In the genomic region with DNA sequence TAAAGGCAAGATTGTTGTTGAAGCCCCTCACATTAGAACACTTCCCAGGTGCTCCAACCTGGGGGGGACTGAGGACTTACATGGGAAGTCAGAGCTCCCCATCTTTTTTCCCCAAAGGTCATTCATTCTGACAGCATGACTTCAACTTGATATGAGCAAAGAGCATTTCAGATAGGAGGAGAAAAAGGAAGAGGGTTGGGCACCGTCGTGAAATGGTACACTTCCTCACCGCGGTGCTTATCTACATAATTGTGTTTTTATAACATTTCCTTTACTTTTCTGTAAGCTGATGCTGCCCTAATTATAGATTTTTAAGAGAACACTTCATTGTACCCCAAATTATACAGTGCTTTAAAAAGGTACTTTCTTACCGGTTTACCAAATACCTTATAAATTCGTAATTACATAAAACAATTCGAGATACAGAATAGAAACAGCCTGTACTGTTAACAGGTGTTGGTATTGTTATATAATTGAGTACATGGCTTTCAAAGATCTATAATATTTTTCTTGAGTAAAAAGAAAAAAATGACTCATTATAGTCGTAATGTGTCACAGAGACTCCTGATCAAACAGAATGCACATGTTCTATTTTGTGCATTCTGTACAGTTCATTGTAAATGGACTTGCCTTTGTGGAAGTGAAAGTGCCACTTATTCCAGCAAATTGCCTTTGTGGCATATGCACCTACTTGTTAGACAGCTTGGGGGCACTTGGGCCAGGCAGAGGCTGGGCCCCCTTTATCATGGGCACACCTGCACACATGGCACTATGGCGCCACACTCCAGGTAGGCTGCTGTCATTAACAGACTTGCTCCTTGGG, we compare ENCODE assay signal across 9 cellular contexts.
A peak's percentile ranks its signal among the peaks of the same experiment; 100 is the strongest.
DNase-seq lines count a peak whose midpoint lies in the region; ATAC-seq and TF ChIP-seq lines count a peak whose summit lies in the region.
"Had no signal": no experiment of that assay in that cellular context is flagged by ENCODE, and none has a peak within 500 bp of the region (broad histone marks: within the 10 kb centered on the region; RNA-seq: fewer than 3 reads in every experiment).

No MANE protein-coding gene starts in this region.

- H3K9ac ChIP-seq in Karpas-422 (ENCODE audit: low read length) (no peak overlapping the region), mesendoderm (ENCODE audit: low read length) (no peak overlapping the region)

- H3K4me3 ChIP-seq in Karpas-422 (ENCODE audit: low read length) = no peak overlapping the region
- H3K4me3 ChIP-seq in mesendoderm (ENCODE audit: low read length) = no peak overlapping the region
- H3K4me3 ChIP-seq: SJCRH30 had no signal

- no peaks in the 10 kb centered on the region for H3K36me3 ChIP-seq in Karpas-422 (ENCODE audit: insufficient read depth, low read length)
- H3K36me3 ChIP-seq in mesendoderm (ENCODE audit: control insufficient read depth, insufficient read depth, low read length) = no peaks in the 10 kb centered on the region
- H3K36me3 ChIP-seq: SJCRH30 had no signal

- no peak overlapping the region for H2BK5ac ChIP-seq in mesendoderm (ENCODE audit: low read length)

- H3K79me1 ChIP-seq in mesendoderm (ENCODE audit: low read length) = no peaks in the 10 kb centered on the region

- H2BK120ac ChIP-seq in mesendoderm (ENCODE audit: low read depth, low read length) = no peak overlapping the region

- H4K20me1 ChIP-seq in Karpas-422 (ENCODE audit: insufficient read depth, low read depth, low read length) = no peaks in the 10 kb centered on the region

- peak; percentile 49 to 65 for ATAC-seq in activated T-cell treated with anti-CD3 and anti-CD28 coated beads, Interleukin-2, amount 50 U/mL, for 4 hours
- ATAC-seq in stimulated activated memory B cell treated with anti-CD40 and anti-IgM and Interleukin-4, amounts not matched to agents 10 μg/mL and 1 μg/mL and 100 μg/mL, for 72 hours = peak; percentile 52
- ATAC-seq in SK-N-SH treated with all-trans-retinoic acid at 6 μM for 48 hours = no peak

- H2AK5ac ChIP-seq in mesendoderm (ENCODE audit: low read length) = no peak overlapping the region

- peak overlapping the region; percentile 86 for H3K27ac Mint-ChIP-seq in T-helper 1 cell treated with Interleukin-12 subunit alpha and Interleukin-12 subunit beta and Interleukin-4 antibody, amounts not matched to agents 30 μg/mL and 1 μg/mL, for 36 hours
- H3K27ac Mint-ChIP-seq in stimulated activated memory B cell treated with anti-CD40 and anti-IgM and Interleukin-4, amounts not matched to agents 10 μg/mL and 1 μg/mL and 100 μg/mL, for 72 hours = peak overlapping the region; percentile 31

- H3K4me3 Mint-ChIP-seq in activated T-cell treated with anti-CD3 and anti-CD28 coated beads, Interleukin-2, amount 50 U/mL, for 4 hours = peak overlapping the region; percentile 65
- H3K4me3 Mint-ChIP-seq in T-helper 1 cell treated with Interleukin-12 subunit alpha and Interleukin-12 subunit beta and Interleukin-4 antibody, amounts not matched to agents 30 μg/mL and 1 μg/mL, for 36 hours = peak overlapping the region; percentile 74
- peak overlapping the region; percentile 21 for H3K4me3 Mint-ChIP-seq in stimulated activated memory B cell treated with anti-CD40 and anti-IgM and Interleukin-4, amounts not matched to agents 10 μg/mL and 1 μg/mL and 100 μg/mL, for 72 hours

- H3K79me2 ChIP-seq in Karpas-422 (ENCODE audit: low read length) (no peaks in the 10 kb centered on the region), mesendoderm (ENCODE audit: control insufficient read depth, insufficient read depth, low read length) (no peaks in the 10 kb centered on the region)

- H3K56ac ChIP-seq in mesendoderm (ENCODE audit: low read length) = no peak overlapping the region

- H3K4me1 Mint-ChIP-seq in activated T-cell treated with anti-CD3 and anti-CD28 coated beads, Interleukin-2, amount 50 U/mL, for 4 hours (ENCODE audit: low read depth) = peaks cover 24% of the 10 kb centered on the region
- H3K4me1 Mint-ChIP-seq in T-helper 1 cell treated with Interleukin-12 subunit alpha and Interleukin-12 subunit beta and Interleukin-4 antibody, amounts not matched to agents 30 μg/mL and 1 μg/mL, for 36 hours (ENCODE audit: low read depth) = peaks cover 25% of the 10 kb centered on the region
- H3K4me1 Mint-ChIP-seq in stimulated activated memory B cell treated with anti-CD40 and anti-IgM and Interleukin-4, amounts not matched to agents 10 μg/mL and 1 μg/mL and 100 μg/mL, for 72 hours = peaks cover 17% of the 10 kb centered on the region

- H3K4me1 ChIP-seq in Karpas-422 (ENCODE audit: low read length) (no peaks in the 10 kb centered on the region; the same call in 1 of the 2 replicates), mesendoderm (ENCODE audit: control insufficient read depth, low read depth, low read length) (peaks cover 4% of the 10 kb centered on the region)
- H3K4me1 ChIP-seq: SJCRH30 had no signal

- H3K23ac ChIP-seq in mesendoderm (ENCODE audit: low read length) = no peak overlapping the region

- H2AFZ ChIP-seq in Karpas-422 (ENCODE audit: low read length) = no peak overlapping the region

- no peak for DNase-seq in activated T-cell treated with anti-CD3 and anti-CD28 coated beads, Interleukin-2, amount 50 U/mL, for 4 hours
- no peak for DNase-seq in activated T-cell treated with anti-CD3 and anti-CD28 coated beads, Interleukin-2, amount 50 U/mL, for 1 hour
- DNase-seq in Karpas-422 (no peak), caudate nucleus (lab: John Stamatoyannopoulos, UW) (no peak), mesendoderm (no peak)
- DNase-seq: SJCRH30 had no signal

- H3K9me2 ChIP-seq in Karpas-422 (replicated peaks; ENCODE audit: insufficient read depth, low read length) = no peaks in the 10 kb centered on the region

- H3K27ac ChIP-seq in Karpas-422 (ENCODE audit: low read length) (no peak overlapping the region), caudate nucleus (ENCODE audit: low read depth, low read length) (no peak overlapping the region), mesendoderm (ENCODE audit: low read depth, low read length) (no peak overlapping the region)
- H3K27ac ChIP-seq: SJCRH30 had no signal

- H3K36me3 Mint-ChIP-seq in activated T-cell treated with anti-CD3 and anti-CD28 coated beads, Interleukin-2, amount 50 U/mL, for 4 hours (ENCODE audit: insufficient read depth) = no peaks in the 10 kb centered on the region
- H3K36me3 Mint-ChIP-seq in T-helper 1 cell treated with Interleukin-12 subunit alpha and Interleukin-12 subunit beta and Interleukin-4 antibody, amounts not matched to agents 30 μg/mL and 1 μg/mL, for 36 hours (ENCODE audit: low read depth) = peaks cover 2% of the 10 kb centered on the region
- no peaks in the 10 kb centered on the region for H3K36me3 Mint-ChIP-seq in stimulated activated memory B cell treated with anti-CD40 and anti-IgM and Interleukin-4, amounts not matched to agents 10 μg/mL and 1 μg/mL and 100 μg/mL, for 72 hours

- no peak overlapping the region for H4K5ac ChIP-seq in mesendoderm (ENCODE audit: low read length)

- H4K8ac ChIP-seq in mesendoderm (ENCODE audit: low read depth, low read length) = no peak overlapping the region

- WGBS in mesendoderm (ENCODE audit: extremely low coverage, insufficient coverage, low lambda C conversion rate) = 100% methylated on average over 3 of the region's 9 CpGs

- H3K9me3 Mint-ChIP-seq in activated T-cell treated with anti-CD3 and anti-CD28 coated beads, Interleukin-2, amount 50 U/mL, for 4 hours = no peaks in the 10 kb centered on the region
- H3K9me3 Mint-ChIP-seq in T-helper 1 cell treated with Interleukin-12 subunit alpha and Interleukin-12 subunit beta and Interleukin-4 antibody, amounts not matched to agents 30 μg/mL and 1 μg/mL, for 36 hours = no peaks in the 10 kb centered on the region
- no peaks in the 10 kb centered on the region for H3K9me3 Mint-ChIP-seq in stimulated activated memory B cell treated with anti-CD40 and anti-IgM and Interleukin-4, amounts not matched to agents 10 μg/mL and 1 μg/mL and 100 μg/mL, for 72 hours

- H2BK15ac ChIP-seq in mesendoderm (replicated peaks; ENCODE audit: low read depth) = no peak overlapping the region

- no peaks in the 10 kb centered on the region for H3K9me3 ChIP-seq in Karpas-422 (ENCODE audit: low read length)
- H3K9me3 ChIP-seq: SJCRH30 had no signal

- H3K27me3 ChIP-seq in Karpas-422 (ENCODE audit: low read length) = no peaks in the 10 kb centered on the region
- H3K27me3 ChIP-seq in mesendoderm (ENCODE audit: insufficient read depth, low read length, poor library complexity) = peaks cover 2% of the 10 kb centered on the region
- H3K27me3 ChIP-seq: SJCRH30 had no signal

- peak overlapping the region; percentile 10 for H3K4me2 ChIP-seq in Karpas-422 (ENCODE audit: low read depth, low read length, poor library complexity, severe bottlenecking)
- H3K4me2 ChIP-seq in mesendoderm (ENCODE audit: low read length) = no peak overlapping the region

- no peak overlapping the region for H3K4ac ChIP-seq in mesendoderm (ENCODE audit: low read depth, low read length)

- H3K18ac ChIP-seq in mesendoderm (ENCODE audit: low read length) = no peak overlapping the region

- H3K27me3 Mint-ChIP-seq in activated T-cell treated with anti-CD3 and anti-CD28 coated beads, Interleukin-2, amount 50 U/mL, for 4 hours (ENCODE audit: low read depth) = peaks cover 10% of the 10 kb centered on the region
- H3K27me3 Mint-ChIP-seq in T-helper 1 cell treated with Interleukin-12 subunit alpha and Interleukin-12 subunit beta and Interleukin-4 antibody, amounts not matched to agents 30 μg/mL and 1 μg/mL, for 36 hours (ENCODE audit: low read depth) = no peaks in the 10 kb centered on the region
- peaks cover 8% of the 10 kb centered on the region for H3K27me3 Mint-ChIP-seq in stimulated activated memory B cell treated with anti-CD40 and anti-IgM and Interleukin-4, amounts not matched to agents 10 μg/mL and 1 μg/mL and 100 μg/mL, for 72 hours

TF ChIP-seq in SK-N-SH treated with all-trans-retinoic acid at 6 μM for 48 hours, 23 proteins besides CTCF, POLR2A, EP300 and RAD21 (continues in another document):
- TF ChIP-seq ZNF70 (CRISPR knock-in tag; IDR thresholded peaks at IDR 0.05) (no peak), ZFP3 (CRISPR knock-in tag; IDR thresholded peaks at IDR 0.05) (no peak), TOX (CRISPR knock-in tag; IDR thresholded peaks at IDR 0.05; ENCODE audit: borderline replicate concordance) (no peak), ISL1 (CRISPR knock-in tag; IDR thresholded peaks at IDR 0.05) (no peak), TCF4 (CRISPR knock-in tag; IDR thresholded peaks at IDR 0.05; ENCODE audit: borderline replicate concordance) (no peak), ZNF565 (CRISPR knock-in tag; conservative IDR thresholded peaks at IDR 0.05; ENCODE audit: low read depth) (no peak), BACH2 (CRISPR knock-in tag; IDR thresholded peaks at IDR 0.05; ENCODE audit: borderline replicate concordance) (no peak), ZNF8 (CRISPR knock-in tag; IDR thresholded peaks at IDR 0.05) (no peak)

Comparison
In these comparisons a context has a peak if more than half of its experiments do, and no peak if none do; other contexts are left out.
1. H3K4me3 Mint-ChIP-seq: peak in every context shown above with its lines; median percentile 74 in T-helper 1 cell treated with Interleukin-12 subunit alpha and Interleukin-12 subunit beta and Interleukin-4 antibody, amounts not matched to agents 30 μg/mL and 1 μg/mL, for 36 hours; 65 in activated T-cell treated with anti-CD3 and anti-CD28 coated beads, Interleukin-2, amount 50 U/mL, for 4 hours; 21 in stimulated activated memory B cell treated with anti-CD40 and anti-IgM and Interleukin-4, amounts not matched to agents 10 μg/mL and 1 μg/mL and 100 μg/mL, for 72 hours.